1 cellular context compared by ENCODE assay signal in the genomic region with DNA sequence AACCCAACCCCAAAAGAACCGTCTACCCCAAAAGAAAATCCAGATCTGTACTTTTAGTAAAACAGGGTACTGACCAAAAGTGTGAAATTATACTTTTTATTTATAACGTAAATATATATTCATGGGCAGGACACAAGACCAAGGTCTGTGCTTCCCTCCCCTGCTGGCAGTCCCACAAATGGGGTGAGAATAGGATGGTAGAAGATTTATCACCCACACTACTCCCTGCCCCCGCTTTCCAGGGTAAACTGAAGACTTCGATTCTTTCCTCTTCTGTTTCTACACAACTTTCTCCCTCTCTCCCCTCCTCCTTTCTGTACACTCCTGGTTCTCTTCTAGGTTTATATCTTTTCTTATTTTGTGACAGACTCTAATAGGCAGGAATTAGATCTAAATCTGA.
TF ChIP-seq lines count a peak whose summit lies in the region.

No MANE protein-coding gene starts in this region.

TF ChIP-seq in GM23338, 12 proteins besides CTCF, POLR2A, EP300 and RAD21:
- TF ChIP-seq, protein P1, sequence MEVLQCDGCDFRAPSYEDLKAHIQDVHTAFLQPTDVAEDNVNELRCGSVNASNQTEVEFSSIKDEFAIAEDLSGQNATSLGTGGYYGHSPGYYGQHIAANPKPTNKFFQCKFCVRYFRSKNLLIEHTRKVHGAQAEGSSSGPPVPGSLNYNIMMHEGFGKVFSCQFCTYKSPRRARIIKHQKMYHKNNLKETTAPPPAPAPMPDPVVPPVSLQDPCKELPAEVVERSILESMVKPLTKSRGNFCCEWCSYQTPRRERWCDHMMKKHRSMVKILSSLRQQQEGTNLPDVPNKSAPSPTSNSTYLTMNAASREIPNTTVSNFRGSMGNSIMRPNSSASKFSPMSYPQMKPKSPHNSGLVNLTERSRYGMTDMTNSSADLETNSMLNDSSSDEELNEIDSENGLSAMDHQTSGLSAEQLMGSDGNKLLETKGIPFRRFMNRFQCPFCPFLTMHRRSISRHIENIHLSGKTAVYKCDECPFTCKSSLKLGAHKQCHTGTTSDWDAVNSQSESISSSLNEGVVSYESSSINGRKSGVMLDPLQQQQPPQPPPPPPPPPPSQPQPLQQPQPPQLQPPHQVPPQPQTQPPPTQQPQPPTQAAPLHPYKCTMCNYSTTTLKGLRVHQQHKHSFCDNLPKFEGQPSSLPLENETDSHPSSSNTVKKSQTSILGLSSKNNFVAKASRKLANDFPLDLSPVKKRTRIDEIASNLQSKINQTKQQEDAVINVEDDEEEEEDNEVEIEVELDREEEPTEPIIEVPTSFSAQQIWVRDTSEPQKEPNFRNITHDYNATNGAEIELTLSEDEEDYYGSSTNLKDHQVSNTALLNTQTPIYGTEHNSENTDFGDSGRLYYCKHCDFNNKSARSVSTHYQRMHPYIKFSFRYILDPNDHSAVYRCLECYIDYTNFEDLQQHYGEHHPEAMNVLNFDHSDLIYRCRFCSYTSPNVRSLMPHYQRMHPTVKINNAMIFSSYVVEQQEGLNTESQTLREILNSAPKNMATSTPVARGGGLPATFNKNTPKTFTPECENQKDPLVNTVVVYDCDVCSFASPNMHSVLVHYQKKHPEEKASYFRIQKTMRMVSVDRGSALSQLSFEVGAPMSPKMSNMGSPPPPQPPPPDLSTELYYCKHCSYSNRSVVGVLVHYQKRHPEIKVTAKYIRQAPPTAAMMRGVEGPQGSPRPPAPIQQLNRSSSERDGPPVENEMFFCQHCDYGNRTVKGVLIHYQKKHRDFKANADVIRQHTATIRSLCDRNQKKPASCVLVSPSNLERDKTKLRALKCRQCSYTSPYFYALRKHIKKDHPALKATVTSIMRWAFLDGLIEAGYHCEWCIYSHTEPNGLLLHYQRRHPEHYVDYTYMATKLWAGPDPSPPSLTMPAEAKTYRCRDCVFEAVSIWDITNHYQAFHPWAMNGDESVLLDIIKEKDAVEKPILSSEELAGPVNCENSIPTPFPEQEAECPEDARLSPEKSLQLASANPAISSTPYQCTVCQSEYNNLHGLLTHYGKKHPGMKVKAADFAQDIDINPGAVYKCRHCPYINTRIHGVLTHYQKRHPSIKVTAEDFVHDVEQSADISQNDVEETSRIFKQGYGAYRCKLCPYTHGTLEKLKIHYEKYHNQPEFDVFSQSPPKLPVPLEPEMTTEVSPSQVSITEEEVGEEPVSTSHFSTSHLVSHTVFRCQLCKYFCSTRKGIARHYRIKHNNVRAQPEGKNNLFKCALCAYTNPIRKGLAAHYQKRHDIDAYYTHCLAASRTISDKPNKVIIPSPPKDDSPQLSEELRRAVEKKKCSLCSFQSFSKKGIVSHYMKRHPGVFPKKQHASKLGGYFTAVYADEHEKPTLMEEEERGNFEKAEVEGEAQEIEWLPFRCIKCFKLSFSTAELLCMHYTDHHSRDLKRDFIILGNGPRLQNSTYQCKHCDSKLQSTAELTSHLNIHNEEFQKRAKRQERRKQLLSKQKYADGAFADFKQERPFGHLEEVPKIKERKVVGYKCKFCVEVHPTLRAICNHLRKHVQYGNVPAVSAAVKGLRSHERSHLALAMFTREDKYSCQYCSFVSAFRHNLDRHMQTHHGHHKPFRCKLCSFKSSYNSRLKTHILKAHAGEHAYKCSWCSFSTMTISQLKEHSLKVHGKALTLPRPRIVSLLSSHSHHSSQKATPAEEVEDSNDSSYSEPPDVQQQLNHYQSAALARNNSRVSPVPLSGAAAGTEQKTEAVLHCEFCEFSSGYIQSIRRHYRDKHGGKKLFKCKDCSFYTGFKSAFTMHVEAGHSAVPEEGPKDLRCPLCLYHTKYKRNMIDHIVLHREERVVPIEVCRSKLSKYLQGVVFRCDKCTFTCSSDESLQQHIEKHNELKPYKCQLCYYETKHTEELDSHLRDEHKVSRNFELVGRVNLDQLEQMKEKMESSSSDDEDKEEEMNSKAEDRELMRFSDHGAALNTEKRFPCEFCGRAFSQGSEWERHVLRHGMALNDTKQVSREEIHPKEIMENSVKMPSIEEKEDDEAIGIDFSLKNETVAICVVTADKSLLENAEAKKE (CRISPR knock-in tag; IDR thresholded peaks at IDR 0.05): no peak
- TF ChIP-seq EZH2phosphoT487 (IDR thresholded peaks at IDR 0.05; ENCODE audit: unreplicated experiment) (no peak), JUNB (IDR thresholded peaks at IDR 0.05; ENCODE audit: unreplicated experiment) (no peak), EZH2 (IDR thresholded peaks at IDR 0.05; ENCODE audit: low read depth, unreplicated experiment) (no peak), ZNF114 (CRISPR knock-in tag; IDR thresholded peaks at IDR 0.05) (no peak), POLR2AphosphoS5 (IDR thresholded peaks at IDR 0.05; ENCODE audit: low read depth) (no peak), CREB1 (CRISPR knock-in tag; IDR thresholded peaks at IDR 0.05; ENCODE audit: low read depth) (no peak), NANOG (IDR thresholded peaks at IDR 0.05; ENCODE audit: borderline replicate concordance) (no peak), STAT1 (IDR thresholded peaks at IDR 0.05; ENCODE audit: unreplicated experiment) (no peak)
- TF ChIP-seq, protein P2, sequence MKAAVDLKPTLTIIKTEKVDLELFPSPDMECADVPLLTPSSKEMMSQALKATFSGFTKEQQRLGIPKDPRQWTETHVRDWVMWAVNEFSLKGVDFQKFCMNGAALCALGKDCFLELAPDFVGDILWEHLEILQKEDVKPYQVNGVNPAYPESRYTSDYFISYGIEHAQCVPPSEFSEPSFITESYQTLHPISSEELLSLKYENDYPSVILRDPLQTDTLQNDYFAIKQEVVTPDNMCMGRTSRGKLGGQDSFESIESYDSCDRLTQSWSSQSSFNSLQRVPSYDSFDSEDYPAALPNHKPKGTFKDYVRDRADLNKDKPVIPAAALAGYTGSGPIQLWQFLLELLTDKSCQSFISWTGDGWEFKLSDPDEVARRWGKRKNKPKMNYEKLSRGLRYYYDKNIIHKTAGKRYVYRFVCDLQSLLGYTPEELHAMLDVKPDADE (IDR thresholded peaks at IDR 0.05): no peak
- TF ChIP-seq, protein P3, sequence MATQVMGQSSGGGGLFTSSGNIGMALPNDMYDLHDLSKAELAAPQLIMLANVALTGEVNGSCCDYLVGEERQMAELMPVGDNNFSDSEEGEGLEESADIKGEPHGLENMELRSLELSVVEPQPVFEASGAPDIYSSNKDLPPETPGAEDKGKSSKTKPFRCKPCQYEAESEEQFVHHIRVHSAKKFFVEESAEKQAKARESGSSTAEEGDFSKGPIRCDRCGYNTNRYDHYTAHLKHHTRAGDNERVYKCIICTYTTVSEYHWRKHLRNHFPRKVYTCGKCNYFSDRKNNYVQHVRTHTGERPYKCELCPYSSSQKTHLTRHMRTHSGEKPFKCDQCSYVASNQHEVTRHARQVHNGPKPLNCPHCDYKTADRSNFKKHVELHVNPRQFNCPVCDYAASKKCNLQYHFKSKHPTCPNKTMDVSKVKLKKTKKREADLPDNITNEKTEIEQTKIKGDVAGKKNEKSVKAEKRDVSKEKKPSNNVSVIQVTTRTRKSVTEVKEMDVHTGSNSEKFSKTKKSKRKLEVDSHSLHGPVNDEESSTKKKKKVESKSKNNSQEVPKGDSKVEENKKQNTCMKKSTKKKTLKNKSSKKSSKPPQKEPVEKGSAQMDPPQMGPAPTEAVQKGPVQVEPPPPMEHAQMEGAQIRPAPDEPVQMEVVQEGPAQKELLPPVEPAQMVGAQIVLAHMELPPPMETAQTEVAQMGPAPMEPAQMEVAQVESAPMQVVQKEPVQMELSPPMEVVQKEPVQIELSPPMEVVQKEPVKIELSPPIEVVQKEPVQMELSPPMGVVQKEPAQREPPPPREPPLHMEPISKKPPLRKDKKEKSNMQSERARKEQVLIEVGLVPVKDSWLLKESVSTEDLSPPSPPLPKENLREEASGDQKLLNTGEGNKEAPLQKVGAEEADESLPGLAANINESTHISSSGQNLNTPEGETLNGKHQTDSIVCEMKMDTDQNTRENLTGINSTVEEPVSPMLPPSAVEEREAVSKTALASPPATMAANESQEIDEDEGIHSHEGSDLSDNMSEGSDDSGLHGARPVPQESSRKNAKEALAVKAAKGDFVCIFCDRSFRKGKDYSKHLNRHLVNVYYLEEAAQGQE (IDR thresholded peaks at IDR 0.05; ENCODE audit: unreplicated experiment): no peak
